In genomic region chr15:64247535-64247905, GRCh38 we compare ENCODE assay signal across 1 cellular context.
TF ChIP-seq lines count a peak whose summit lies in the region.

No MANE protein-coding gene starts in this region.

TF ChIP-seq in liver, 16 proteins besides CTCF, POLR2A, EP300 and RAD21 (continued from another document):
- no peak for TF ChIP-seq REST (IDR thresholded peaks at IDR 0.05)
- no peak for TF ChIP-seq MAX (IDR thresholded peaks at IDR 0.05)
